ENCODE assay signal across 10 cellular contexts in the genomic region with DNA sequence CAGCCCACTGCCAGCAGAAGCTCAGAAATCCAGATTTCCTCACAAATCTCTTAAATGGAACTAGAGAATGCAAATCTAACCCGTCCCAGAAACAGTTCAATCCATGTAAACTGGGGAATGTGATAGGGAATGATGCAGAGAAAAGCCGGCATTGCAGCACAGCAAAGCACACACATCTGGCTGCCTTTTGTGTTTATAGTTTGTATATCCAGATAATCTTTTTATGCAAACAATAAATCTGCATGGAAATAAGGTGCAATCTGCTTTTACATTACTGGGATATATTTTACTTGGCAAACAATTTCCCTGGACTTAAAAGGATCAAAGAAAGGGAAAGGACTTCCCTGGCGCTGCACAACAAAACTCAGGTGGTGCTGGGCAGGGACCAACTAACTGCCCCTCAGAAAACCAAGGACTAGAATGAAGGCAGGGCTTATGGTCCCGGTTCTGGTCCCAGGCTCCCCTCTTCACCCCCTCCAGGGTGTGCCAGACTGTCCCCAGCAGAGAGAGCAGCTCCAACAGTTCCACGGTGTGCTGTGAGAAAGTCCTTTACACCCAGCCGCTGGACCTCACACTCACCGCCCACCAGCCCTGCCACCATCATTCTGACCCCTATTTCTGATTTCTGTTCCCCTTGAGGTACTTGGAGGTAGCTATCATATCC. TPM values are rescaled to one million over a fixed set of nuclear protein-coding genes. Genes with fewer than 3 reads are reported as not detected.
DNase-seq lines count a peak whose midpoint lies in the region; ATAC-seq and TF ChIP-seq lines count a peak whose summit lies in the region.
"Had no signal": no experiment of that assay in that cellular context is flagged by ENCODE, and none has a peak within 500 bp of the region (broad histone marks: within the 10 kb centered on the region; RNA-seq: fewer than 3 reads in every experiment).

No MANE protein-coding gene starts in this region.

- H3F3A ChIP-seq in GM23248 (ENCODE audit: insufficient read depth) (peaks cover 34% of the 10 kb centered on the region), smooth muscle cell (ENCODE audit: low read depth) (peaks cover 14% of the 10 kb centered on the region)

- no peak for ATAC-seq in HG03159 (IDR thresholded peaks at IDR 0.05; ENCODE audit: unreplicated experiment)

- TF ChIP-seq POLR2A in breast epithelium (IDR thresholded peaks at IDR 0.05) = no peak

- no peaks in the 10 kb centered on the region for H3K9me2 ChIP-seq in GM23248 (ENCODE audit: insufficient read depth)

- peaks cover 73% of the 10 kb centered on the region for H3K79me2 ChIP-seq in GM23248 (ENCODE audit: insufficient read depth)
- peaks cover 74% of the 10 kb centered on the region for H3K79me2 ChIP-seq in smooth muscle cell (ENCODE audit: low read depth)

- H3K36me3 ChIP-seq in GM23248 (ENCODE audit: low read depth) = no peaks in the 10 kb centered on the region
- no peaks in the 10 kb centered on the region for H3K36me3 ChIP-seq in breast epithelium
- no peaks in the 10 kb centered on the region for H3K36me3 ChIP-seq in smooth muscle cell (ENCODE audit: low read depth)
- H3K36me3 ChIP-seq: cardiac muscle cell had no signal

- H3K27ac ChIP-seq in GM23248 (peak overlapping the region; percentile 94), breast epithelium (peak overlapping the region; percentile 98 to 99), layer of hippocampus (ENCODE audit: low read depth, low read length) (peak overlapping the region; percentile 87), smooth muscle cell (ENCODE audit: low read depth) (peak overlapping the region; percentile 96)
- H3K27ac ChIP-seq: cardiac muscle cell had no signal

- peak overlapping the region; percentile 91 for H3K4me2 ChIP-seq in GM23248 (ENCODE audit: unreplicated experiment)
- peak overlapping the region; percentile 97 for H3K4me2 ChIP-seq in smooth muscle cell

- H3K4me3 ChIP-seq in GM23248 = peak overlapping the region; percentile 86
- peak overlapping the region; percentile 89 to 99 (median 95) for H3K4me3 ChIP-seq in breast epithelium
- peak overlapping the region; percentile 93 for H3K4me3 ChIP-seq in smooth muscle cell
- H3K4me3 ChIP-seq: cardiac muscle cell had no signal

- H3K9ac ChIP-seq in GM23248 = peak overlapping the region; percentile 99
- H3K9ac ChIP-seq in smooth muscle cell (ENCODE audit: low read depth) = peak overlapping the region; percentile 96

- no peaks in the 10 kb centered on the region for H3K9me3 ChIP-seq in GM23248 (ENCODE audit: low read depth)
- no peaks in the 10 kb centered on the region for H3K9me3 ChIP-seq in breast epithelium
- H3K9me3 ChIP-seq in smooth muscle cell (replicated peaks; ENCODE audit: low read depth) = no peaks in the 10 kb centered on the region

- in situ Hi-C loops in GM23248 (cut with MboI) = loop anchor here (5.0 to 10.0 kb wide), 3 partner anchors 78 to 236 kb away; no protein-coding TSS in a partner anchor

- H3K4me1 ChIP-seq in GM23248 (ENCODE audit: insufficient read depth) (peaks cover 43% of the 10 kb centered on the region), breast epithelium (peaks cover 6 to 7% of the 10 kb centered on the region in 2 donors), smooth muscle cell (ENCODE audit: low read depth) (peaks cover 9% of the 10 kb centered on the region)

- TF ChIP-seq CTCF in breast epithelium (IDR thresholded peaks at IDR 0.05) (no peak), smooth muscle cell (IDR thresholded peaks at IDR 0.05; ENCODE audit: borderline replicate concordance, insufficient read depth, poor library complexity, severe bottlenecking) (no peak)

- intact Hi-C loops in breast epithelium (cut with DNase I; ENCODE audit: low total_unique reads) = loop anchor here (5.0 to 10.0 kb wide), 2 partner anchors 178 to 246 kb away; no protein-coding TSS in a partner anchor

- DNase-seq in GM23248 (no peak), breast epithelium (ENCODE audit: low spot score in 2 of 2) (no peak), smooth muscle cell (lab: John Stamatoyannopoulos, UW; ENCODE audit: unreplicated experiment) (no peak), DMS153 treated with DMSO at 0.1 percent for 48 hours (lab: John Stamatoyannopoulos, UW; ENCODE audit: unreplicated experiment) (no peak), SIG-M5 treated with dmso at 0.1 percent for 504 hours (lab: John Stamatoyannopoulos, UW; ENCODE audit: unreplicated experiment) (no peak), epidermal melanocyte (ENCODE audit: insufficient read length, low spot score) (no peak)
- DNase-seq: NCI-H1048 had no signal

- WGBS in GM23248 (ENCODE audit: low coverage in 1 of 2, low lambda C conversion rate in 2 of 2, missing lambda C conversion rate in 2 of 2), 2 experiments = 2% methylated on average over 5 to 7 of the region's 7 CpGs
- 44% methylated on average over 7 of the region's 7 CpGs for WGBS in smooth muscle cell (ENCODE audit: low lambda C conversion rate)

- H3K27me3 ChIP-seq in GM23248 (replicated peaks; ENCODE audit: insufficient read depth) = no peaks in the 10 kb centered on the region
- no peaks in the 10 kb centered on the region for H3K27me3 ChIP-seq in breast epithelium
- no peaks in the 10 kb centered on the region for H3K27me3 ChIP-seq in layer of hippocampus (ENCODE audit: control insufficient read depth, insufficient read depth, low read length)
- H3K27me3 ChIP-seq in smooth muscle cell (ENCODE audit: low read depth) = no peaks in the 10 kb centered on the region

- no peak overlapping the region for H2AFZ ChIP-seq in GM23248
- H2AFZ ChIP-seq in smooth muscle cell (ENCODE audit: low read depth) = no peak overlapping the region

- H4K20me1 ChIP-seq in GM23248 (ENCODE audit: insufficient read depth) (peaks cover 10% of the 10 kb centered on the region; the same call in 1 of the 2 replicates), smooth muscle cell (ENCODE audit: low read depth) (peaks cover 66% of the 10 kb centered on the region)

RNA-seq across cellular contexts. Expression of a gene that starts 2.7 kb away (rescaled TPM):
- total RNA-seq in GM23248 (2014; rRNA removed; shearing (Covaris generic)) = 167 and 192 TPM in 2 replicates
- 122 and 135 TPM in 2 replicates for polyA plus RNA-seq in GM23248 (2016; fragmentation: Nextera tagmentation; extraction: Ambion mirVana)
- 100 to 1,000 TPM in 1 of 3 donors, 10 to 100 TPM in 2; 86.2 to 122 (median 88.0) TPM for total RNA-seq in breast epithelium
- 44.0 and 49.1 TPM in 2 replicates for total RNA-seq in smooth muscle cell
- 72.7 and 78.6 TPM in 2 replicates for polyA plus RNA-seq in smooth muscle cell
